24 cellular contexts compared by ENCODE assay signal in genomic region chr1:17834561-17835100, GRCh38.
"Had no signal": no experiment of that assay in that cellular context is flagged by ENCODE, and none has a peak within 500 bp of the region (broad histone marks: within the 10 kb centered on the region; RNA-seq: fewer than 3 reads in every experiment).

No MANE protein-coding gene starts in this region.

- H3K4me1 Mint-ChIP-seq: immature natural killer cell; memory B cell; naive thymus-derived CD4-positive, alpha-beta T cell; stimulated activated naive CD8-positive, alpha-beta T cell treated with anti-CD3 and anti-CD28 coated beads, Interleukin-15, amount 100 ng/mL, for 72 hours had no signal

- H3K9me3 Mint-ChIP-seq: immature natural killer cell; memory B cell; nephron; neural progenitor cell; stimulated activated naive CD8-positive, alpha-beta T cell treated with anti-CD3 and anti-CD28 coated beads, Interleukin-15, amount 100 ng/mL, for 72 hours had no signal

- H3K9ac ChIP-seq: neural progenitor cell had no signal

- DNase-seq: colonic mucosa; dermis blood vessel endothelial cell; effector memory CD8-positive, alpha-beta T cell; hypothalamus; immature natural killer cell; midbrain; naive thymus-derived CD4-positive, alpha-beta T cell; psoas muscle; right cardiac atrium; small intestine; stimulated activated CD4-positive, alpha-beta T cell treated with anti-CD3 and anti-CD28 coated beads, Interleukin-12 subunit alpha, Interleukin-12 subunit beta, amount 100 ng/mL, for 4 hours; stimulated activated CD4-positive, alpha-beta T cell treated with anti-CD3 and anti-CD28 coated beads, Interleukin-1b, Interleukin-23, amount 100 ng/mL, for 48 hours; stimulated activated CD4-positive, alpha-beta T cell treated with anti-CD3 and anti-CD28 coated beads, Interleukin-4, amount 100 ng/mL, for 1 hour; stimulated activated CD8-positive, alpha-beta memory T cell treated with anti-CD3 and anti-CD28 coated beads, Interleukin-4, amount 100 ng/mL, for 48 hours; stimulated activated naive CD4-positive, alpha-beta T cell; stimulated activated naive CD8-positive, alpha-beta T cell treated with anti-CD3 and anti-CD28 coated beads, Interleukin-15, amount 100 ng/mL, for 72 hours; transverse colon had no signal

- ATAC-seq: effector memory CD8-positive, alpha-beta T cell; left lobe of liver; naive thymus-derived CD4-positive, alpha-beta T cell; psoas muscle; right cardiac atrium; stimulated activated naive CD8-positive, alpha-beta T cell treated with anti-CD3 and anti-CD28 coated beads, Interleukin-15, amount 100 ng/mL, for 72 hours had no signal

- H3K36me3 ChIP-seq: colonic mucosa, neural progenitor cell, suprapubic skin, transverse colon, vagina had no signal

- H3K4me1 ChIP-seq: colonic mucosa, neural progenitor cell, psoas muscle, suprapubic skin, transverse colon, vagina had no signal

- H3K27me3 ChIP-seq: colonic mucosa, neural progenitor cell, vagina had no signal

- H3K9me3 ChIP-seq: colonic mucosa, psoas muscle, suprapubic skin, transverse colon, vagina had no signal

- H3K4me3 ChIP-seq: colonic mucosa, lung, neural progenitor cell, psoas muscle, suprapubic skin, transverse colon, vagina had no signal

- H3K27ac ChIP-seq: colonic mucosa, neural progenitor cell, psoas muscle, suprapubic skin, transverse colon, vagina had no signal

- H3K27ac Mint-ChIP-seq: effector memory CD8-positive, alpha-beta T cell; immature natural killer cell; memory B cell; naive thymus-derived CD4-positive, alpha-beta T cell; nephron; neural progenitor cell; stimulated activated naive CD8-positive, alpha-beta T cell treated with anti-CD3 and anti-CD28 coated beads, Interleukin-15, amount 100 ng/mL, for 72 hours had no signal

- H3K4me3 Mint-ChIP-seq: effector memory CD8-positive, alpha-beta T cell; immature natural killer cell; memory B cell; naive thymus-derived CD4-positive, alpha-beta T cell; nephron; neural progenitor cell; stimulated activated naive CD8-positive, alpha-beta T cell treated with anti-CD3 and anti-CD28 coated beads, Interleukin-15, amount 100 ng/mL, for 72 hours had no signal

- H2AFZ ChIP-seq: neural progenitor cell had no signal

- H3K4me2 ChIP-seq: neural progenitor cell had no signal

- H3K36me3 Mint-ChIP-seq: immature natural killer cell; memory B cell; naive thymus-derived CD4-positive, alpha-beta T cell; neural progenitor cell had no signal
